8 cellular contexts compared by ENCODE assay signal in genomic region chr16:67937713-67938112, GRCh38. TPM values are rescaled to one million over a fixed set of nuclear protein-coding genes. Genes with fewer than 3 reads are reported as not detected.
DNase-seq lines count a peak whose midpoint lies in the region; ATAC-seq and TF ChIP-seq lines count a peak whose summit lies in the region.
"Not testable (repeated sequence)": the region's sequence is repeated elsewhere in the genome, so short reads cannot be mapped to it uniquely, and the experiment has no call there.
"Had no signal": no experiment of that assay in that cellular context is flagged by ENCODE, and none has a peak within 500 bp of the region (broad histone marks: within the 10 kb centered on the region; RNA-seq: fewer than 3 reads in every experiment).

No MANE protein-coding gene starts in this region.

- H3K4me3 Mint-ChIP-seq in CD8-positive, alpha-beta T cell, result peak overlapping the region; percentile 100
- peak overlapping the region; percentile 99 for H3K4me3 Mint-ChIP-seq in activated CD8-positive, alpha-beta memory T cell treated with anti-CD3 and anti-CD28 coated beads, Interleukin-2, amount 10 ng/mL, durations not matched to agents 7 days and 5 days
- peak overlapping the region; percentile 98 for H3K4me3 Mint-ChIP-seq in chondrocyte (ENCODE audit: unreplicated experiment)
- peak overlapping the region; percentile 100 for H3K4me3 Mint-ChIP-seq in stimulated activated effector memory CD8-positive, alpha-beta T cell treated with anti-CD3 and anti-CD28 coated beads, Interleukin-12 subunit alpha, Interleukin-12 subunit beta, amount 100 ng/mL, for 72 hours

- H3K9me2 ChIP-seq in OCI-LY1 (ENCODE audit: low read depth, low read length), result not testable (repeated sequence)

- H4K20me1 ChIP-seq in OCI-LY1 (ENCODE audit: insufficient read depth, low read length), result not testable (repeated sequence)

- H3K27ac ChIP-seq in CD8-positive, alpha-beta T cell (ENCODE audit: low read depth, low read length); OCI-LY1 (ENCODE audit: low read depth, low read length, poor library complexity, severe bottlenecking): not testable (repeated sequence)
- H3K27ac ChIP-seq in lower lobe of right lung, result peak overlapping the region; percentile 97

- not testable (repeated sequence) for ATAC-seq in CD8-positive, alpha-beta T cell; activated CD8-positive, alpha-beta memory T cell treated with anti-CD3 and anti-CD28 coated beads, Interleukin-2, amount 10 ng/mL, durations not matched to agents 7 days and 5 days; lower lobe of right lung; stimulated activated effector memory CD8-positive, alpha-beta T cell treated with anti-CD3 and anti-CD28 coated beads, Interleukin-12 subunit alpha, Interleukin-12 subunit beta, amount 100 ng/mL, for 72 hours

- H3K27ac Mint-ChIP-seq in CD8-positive, alpha-beta T cell, result peak overlapping the region; percentile 98
- H3K27ac Mint-ChIP-seq in activated CD8-positive, alpha-beta memory T cell treated with anti-CD3 and anti-CD28 coated beads, Interleukin-2, amount 10 ng/mL, durations not matched to agents 7 days and 5 days, result peak overlapping the region; percentile 98
- peak overlapping the region; percentile 27 for H3K27ac Mint-ChIP-seq in chondrocyte (ENCODE audit: unreplicated experiment)
- H3K27ac Mint-ChIP-seq in stimulated activated effector memory CD8-positive, alpha-beta T cell treated with anti-CD3 and anti-CD28 coated beads, Interleukin-12 subunit alpha, Interleukin-12 subunit beta, amount 100 ng/mL, for 72 hours, result peak overlapping the region; percentile 100

- intact Hi-C loops in CD8-positive, alpha-beta T cell (cut with DNase I, micrococcal nuclease), result loop anchor here (2.0 to 10.0 kb wide), 10 partner anchors 65 to 1397 kb away; partner anchors contain the start of genes AGRP (in 1 of the 2), ATP6V0D1 (in 1 of the 2), C16orf86 (in 1 of the 2) and COG8 (in 1 of the 2)
- intact Hi-C loops in lower lobe of right lung (cut with DNase I), result not testable (repeated sequence)

- H3K27me3 ChIP-seq in CD8-positive, alpha-beta T cell (ENCODE audit: insufficient read depth, low read length); OCI-LY1 (ENCODE audit: insufficient read depth, low read length); lower lobe of right lung (ENCODE audit: low read depth): not testable (repeated sequence)

- not testable (repeated sequence) for H3K9me3 Mint-ChIP-seq in CD8-positive, alpha-beta T cell; activated CD8-positive, alpha-beta memory T cell treated with anti-CD3 and anti-CD28 coated beads, Interleukin-2, amount 10 ng/mL, durations not matched to agents 7 days and 5 days (ENCODE audit: low read depth); chondrocyte (ENCODE audit: low read depth); stimulated activated effector memory CD8-positive, alpha-beta T cell treated with anti-CD3 and anti-CD28 coated beads, Interleukin-12 subunit alpha, Interleukin-12 subunit beta, amount 100 ng/mL, for 72 hours

- CTCF ChIA-PET in CD8-positive, alpha-beta T cell (lab: Charles Lee), result interaction anchor here (0.7 to 1.5 kb wide), 4 partner anchors 9 to 136 kb away, joined by 3 to 4 read pairs (median 3); no protein-coding TSS in a partner anchor
- CTCF ChIA-PET in activated CD8-positive, alpha-beta memory T cell treated with anti-CD3 and anti-CD28 coated beads, Interleukin-2, amount 10 ng/mL, durations not matched to agents 7 days and 5 days (lab: Charles Lee), result interaction anchor here (0.7 to 4.5 kb wide), 4 partner anchors 10 to 122 kb away, joined by 3 to 35 read pairs (median 14); partner anchors contain the start of gene NRN1L

- not testable (repeated sequence) for H3K9me3 ChIP-seq in CD8-positive, alpha-beta T cell (ENCODE audit: low read length); OCI-LY1 (ENCODE audit: low read length); lower lobe of right lung

- H3K79me2 ChIP-seq in OCI-LY1 (ENCODE audit: insufficient read depth, low read length), result not testable (repeated sequence)

- not testable (repeated sequence) for H2AFZ ChIP-seq in OCI-LY1 (ENCODE audit: low read length)

- H3F3A ChIP-seq in OCI-LY1 (ENCODE audit: insufficient read depth, low read length), result not testable (repeated sequence)

- TF ChIP-seq CTCF in CD8-positive, alpha-beta T cell (IDR thresholded peaks at IDR 0.05); OCI-LY1 (IDR thresholded peaks at IDR 0.05; ENCODE audit: low read length); chondrocyte (IDR thresholded peaks at IDR 0.05); lower lobe of right lung (IDR thresholded peaks at IDR 0.05): not testable (repeated sequence)

- peaks cover 36% of the 10 kb centered on the region for H3K36me3 Mint-ChIP-seq in CD8-positive, alpha-beta T cell
- peaks cover 27% of the 10 kb centered on the region for H3K36me3 Mint-ChIP-seq in activated CD8-positive, alpha-beta memory T cell treated with anti-CD3 and anti-CD28 coated beads, Interleukin-2, amount 10 ng/mL, durations not matched to agents 7 days and 5 days
- not testable (repeated sequence) for H3K36me3 Mint-ChIP-seq in chondrocyte (ENCODE audit: low read depth)
- H3K36me3 Mint-ChIP-seq in stimulated activated effector memory CD8-positive, alpha-beta T cell treated with anti-CD3 and anti-CD28 coated beads, Interleukin-12 subunit alpha, Interleukin-12 subunit beta, amount 100 ng/mL, for 72 hours, result peaks cover 69% of the 10 kb centered on the region

- H3K4me1 Mint-ChIP-seq in CD8-positive, alpha-beta T cell (ENCODE audit: low read depth), result peaks cover 50% of the 10 kb centered on the region
- H3K4me1 Mint-ChIP-seq in activated CD8-positive, alpha-beta memory T cell treated with anti-CD3 and anti-CD28 coated beads, Interleukin-2, amount 10 ng/mL, durations not matched to agents 7 days and 5 days, result peaks cover 49% of the 10 kb centered on the region
- H3K4me1 Mint-ChIP-seq in chondrocyte (ENCODE audit: low read depth), result peaks cover 27% of the 10 kb centered on the region
- H3K4me1 Mint-ChIP-seq in stimulated activated effector memory CD8-positive, alpha-beta T cell treated with anti-CD3 and anti-CD28 coated beads, Interleukin-12 subunit alpha, Interleukin-12 subunit beta, amount 100 ng/mL, for 72 hours, result peaks cover 53% of the 10 kb centered on the region

- H3K4me3 ChIP-seq in CD8-positive, alpha-beta T cell (ENCODE audit: low read depth, low read length), result peak overlapping the region; percentile 100
- not testable (repeated sequence) for H3K4me3 ChIP-seq in OCI-LY1 (ENCODE audit: low read depth, low read length, poor library complexity, severe bottlenecking); lower lobe of right lung

- H3K4me2 ChIP-seq in OCI-LY1 (ENCODE audit: low read length), result peak overlapping the region; percentile 81

- H3K36me3 ChIP-seq in CD8-positive, alpha-beta T cell (ENCODE audit: insufficient read depth, low read length), result peaks cover 21% of the 10 kb centered on the region
- H3K36me3 ChIP-seq in OCI-LY1 (ENCODE audit: insufficient read depth, low read length) (peaks cover 18% of the 10 kb centered on the region; the same call in 1 of the 2 replicates), lower lobe of right lung (peaks cover 50% of the 10 kb centered on the region)

- peaks cover 57% of the 10 kb centered on the region for H3K4me1 ChIP-seq in CD8-positive, alpha-beta T cell (ENCODE audit: insufficient read depth, low read length)
- H3K4me1 ChIP-seq in OCI-LY1 (ENCODE audit: insufficient read depth, low read length, severe bottlenecking) (peaks cover 49% of the 10 kb centered on the region), lower lobe of right lung (peaks cover 25% of the 10 kb centered on the region)

- not testable (repeated sequence) for DNase-seq in CD8-positive, alpha-beta T cell; activated CD8-positive, alpha-beta memory T cell treated with anti-CD3 and anti-CD28 coated beads, Interleukin-2, amount 10 ng/mL, durations not matched to agents 7 days and 5 days; chondrocyte (ENCODE audit: low spot score); lower lobe of right lung; stimulated activated effector memory CD8-positive, alpha-beta T cell treated with anti-CD3 and anti-CD28 coated beads, Interleukin-12 subunit alpha, Interleukin-12 subunit beta, amount 100 ng/mL, for 72 hours (ENCODE audit: low spot score in 2 of 2)

- POLR2A ChIA-PET in CD8-positive, alpha-beta T cell (lab: Charles Lee), result interaction anchor here (0.6 to 4.3 kb wide), 3 partner anchors 11 to 62 kb away, joined by 3 to 19 read pairs (median 3); partner anchors contain the start of gene DPEP2

- H3K27me3 Mint-ChIP-seq in CD8-positive, alpha-beta T cell (ENCODE audit: low read depth); activated CD8-positive, alpha-beta memory T cell treated with anti-CD3 and anti-CD28 coated beads, Interleukin-2, amount 10 ng/mL, durations not matched to agents 7 days and 5 days; chondrocyte (ENCODE audit: low read depth): not testable (repeated sequence)

- not testable (repeated sequence) for H3K9ac ChIP-seq in OCI-LY1 (ENCODE audit: low read length)

RNA-seq across cellular contexts. Expression of gene PSMB10, which starts 1.1 kb away (rescaled TPM):
- 10 to 100 TPM; 82.0 to 83.9 TPM for total RNA-seq in CD8-positive, alpha-beta T cell
- total RNA-seq in activated CD8-positive, alpha-beta memory T cell treated with anti-CD3 and anti-CD28 coated beads, Interleukin-2, amount 10 ng/mL, durations not matched to agents 7 days and 5 days, result 100 to 1,000 TPM; 250 to 296 TPM
- total RNA-seq in chondrocyte (30.1 to 43.2 TPM (median 33.9 TPM) in 3 replicates), lower lobe of right lung (82.7 TPM)

RNA-seq across cellular contexts. Expression of gene CTRL, which starts 6.1 kb away (rescaled TPM):
- 10 to 100 TPM; 16.6 to 18.6 TPM for total RNA-seq in CD8-positive, alpha-beta T cell
- total RNA-seq in activated CD8-positive, alpha-beta memory T cell treated with anti-CD3 and anti-CD28 coated beads, Interleukin-2, amount 10 ng/mL, durations not matched to agents 7 days and 5 days, result 1 to 10 TPM; 5.0 to 6.7 TPM
- total RNA-seq in chondrocyte (not detected in 3 replicates), lower lobe of right lung (0.59 TPM)

RNA-seq across cellular contexts. Expression of gene LCAT, which starts 6.2 kb away (rescaled TPM):
- total RNA-seq in CD8-positive, alpha-beta T cell, result 1 to 10 TPM; 3.3 to 5.8 TPM
- 10 to 100 TPM; 15.6 to 22.7 TPM for total RNA-seq in activated CD8-positive, alpha-beta memory T cell treated with anti-CD3 and anti-CD28 coated beads, Interleukin-2, amount 10 ng/mL, durations not matched to agents 7 days and 5 days
- total RNA-seq in chondrocyte (35.8 to 43.1 TPM (median 38.2 TPM) in 3 replicates), lower lobe of right lung (33.8 TPM)

RNA-seq across cellular contexts. Expression of gene SLC12A4, which starts 30.7 kb away (rescaled TPM):
- 10 to 100 TPM; 20.1 to 20.7 TPM for total RNA-seq in CD8-positive, alpha-beta T cell
- total RNA-seq in activated CD8-positive, alpha-beta memory T cell treated with anti-CD3 and anti-CD28 coated beads, Interleukin-2, amount 10 ng/mL, durations not matched to agents 7 days and 5 days, result 10 to 100 TPM; 47.7 to 51.2 TPM
- 117 to 138 TPM (median 132 TPM) in 3 replicates for total RNA-seq in chondrocyte
- total RNA-seq in lower lobe of right lung, result 80.3 TPM

RNA-seq across cellular contexts. Expression of gene DPEP3, which starts 42.6 kb away (rescaled TPM):
- total RNA-seq in CD8-positive, alpha-beta T cell, result under 1 TPM; 0.30 to 0.58 TPM
- total RNA-seq in activated CD8-positive, alpha-beta memory T cell treated with anti-CD3 and anti-CD28 coated beads, Interleukin-2, amount 10 ng/mL, durations not matched to agents 7 days and 5 days, result under 1 TPM in 1 of 2 experiments, not detected in 1; 0.28 TPM
- total RNA-seq in chondrocyte, result not detected in 3 replicates
- total RNA-seq in lower lobe of right lung, result 0.18 TPM
- total RNA-seq: cardiac muscle cell, left lobe of liver had no signal

Comparison
In these comparisons a context has a peak if more than half of its experiments do, and no peak if none do; other contexts are left out.
1. H3K27ac Mint-ChIP-seq: peak in every context shown above with its lines; median percentile 100 in stimulated activated effector memory CD8-positive, alpha-beta T cell treated with anti-CD3 and anti-CD28 coated beads, Interleukin-12 subunit alpha, Interleukin-12 subunit beta, amount 100 ng/mL, for 72 hours; 98 in CD8-positive, alpha-beta T cell; 98 in activated CD8-positive, alpha-beta memory T cell treated with anti-CD3 and anti-CD28 coated beads, Interleukin-2, amount 10 ng/mL, durations not matched to agents 7 days and 5 days; 27 in chondrocyte.